Comparison of ENCODE assay signal across 11 cellular contexts in genomic region chr11:2385156-2386151, GRCh38. TPM values are rescaled to one million over a fixed set of nuclear protein-coding genes. Genes with fewer than 3 reads are reported as not detected.
DNase-seq lines count a peak whose midpoint lies in the region; ATAC-seq and TF ChIP-seq lines count a peak whose summit lies in the region.
"Had no signal": no experiment of that assay in that cellular context is flagged by ENCODE, and none has a peak within 500 bp of the region (broad histone marks: within the 10 kb centered on the region; RNA-seq: fewer than 3 reads in every experiment).

No MANE protein-coding gene starts in this region.

- H3K23ac ChIP-seq in mesenchymal stem cell (ENCODE audit: low read length in 2 of 2): no peak overlapping the region

- H2BK120ac ChIP-seq in mesenchymal stem cell (ENCODE audit: low read depth, low read length): no peak overlapping the region

- no peak overlapping the region for H4K91ac ChIP-seq in mesenchymal stem cell (ENCODE audit: low read length)

- H2AFZ ChIP-seq in mesenchymal stem cell (ENCODE audit: low read depth, low read length): no peak overlapping the region

- H3K4me3 Mint-ChIP-seq in T-helper 1 cell treated with Interleukin-12 subunit alpha and Interleukin-12 subunit beta and Interleukin-4 antibody, amounts not matched to agents 30 μg/mL and 1 μg/mL, for 36 hours: peak overlapping the region; percentile 14
- peak overlapping the region; percentile 56 for H3K4me3 Mint-ChIP-seq in endothelial cell (ENCODE audit: unreplicated experiment)

- no peaks in the 10 kb centered on the region for H3K27me3 ChIP-seq in mesenchymal stem cell (ENCODE audit: control insufficient read depth in 1 of 2, insufficient read depth in 1 of 2, low read length in 2 of 2)
- H3K27me3 ChIP-seq in BE2C: no peaks in the 10 kb centered on the region
- H3K27me3 ChIP-seq: left lung had no signal

- H3K9me3 Mint-ChIP-seq in T-helper 1 cell treated with Interleukin-12 subunit alpha and Interleukin-12 subunit beta and Interleukin-4 antibody, amounts not matched to agents 30 μg/mL and 1 μg/mL, for 36 hours: no peaks in the 10 kb centered on the region
- H3K9me3 Mint-ChIP-seq in endothelial cell (ENCODE audit: unreplicated experiment): no peaks in the 10 kb centered on the region

- peaks cover 3% of the 10 kb centered on the region for H3K36me3 Mint-ChIP-seq in T-helper 1 cell treated with Interleukin-12 subunit alpha and Interleukin-12 subunit beta and Interleukin-4 antibody, amounts not matched to agents 30 μg/mL and 1 μg/mL, for 36 hours (ENCODE audit: low read depth)
- H3K36me3 Mint-ChIP-seq in endothelial cell (ENCODE audit: low read depth, unreplicated experiment): peaks cover 4% of the 10 kb centered on the region

- peaks cover 18% of the 10 kb centered on the region for H3K4me1 Mint-ChIP-seq in T-helper 1 cell treated with Interleukin-12 subunit alpha and Interleukin-12 subunit beta and Interleukin-4 antibody, amounts not matched to agents 30 μg/mL and 1 μg/mL, for 36 hours (ENCODE audit: low read depth)
- peaks cover 33% of the 10 kb centered on the region for H3K4me1 Mint-ChIP-seq in endothelial cell (ENCODE audit: unreplicated experiment)

- peak; percentile 23 for ATAC-seq in HG03175 (IDR thresholded peaks at IDR 0.05; ENCODE audit: unreplicated experiment)
- ATAC-seq: left lung had no signal

- H3K4me2 ChIP-seq in mesenchymal stem cell (ENCODE audit: low read length, poor library complexity, severe bottlenecking): no peak overlapping the region

- H3K27me3 Mint-ChIP-seq in T-helper 1 cell treated with Interleukin-12 subunit alpha and Interleukin-12 subunit beta and Interleukin-4 antibody, amounts not matched to agents 30 μg/mL and 1 μg/mL, for 36 hours (ENCODE audit: low read depth): no peaks in the 10 kb centered on the region
- H3K27me3 Mint-ChIP-seq in endothelial cell (ENCODE audit: unreplicated experiment): peaks cover 9% of the 10 kb centered on the region

- 97% methylated on average over 44 of the region's 48 CpGs for whole genome bisulfite sequencing in mesenchymal stem cell

- H2AK5ac ChIP-seq in mesenchymal stem cell (ENCODE audit: low read length, severe bottlenecking): no peak overlapping the region

- no peaks in the 10 kb centered on the region for H3K79me1 ChIP-seq in mesenchymal stem cell (replicated peaks; ENCODE audit: low read length, poor library complexity, severe bottlenecking)

- peak overlapping the region in 1 of 2 experiments; percentile 6 for H3K4me3 ChIP-seq in mesenchymal stem cell (ENCODE audit: insufficient read depth in 1 of 2, low read depth in 1 of 2, low read length in 2 of 2)
- no peak overlapping the region for H3K4me3 ChIP-seq in BE2C (ENCODE audit: low read depth, low read length)
- H3K4me3 ChIP-seq: left lung had no signal

- H3K36me3 ChIP-seq in mesenchymal stem cell (ENCODE audit: control insufficient read depth in 1 of 2, insufficient read depth in 2 of 2, low read depth in 1 of 2, low read length in 2 of 2): peaks cover 30 to 61% of the 10 kb centered on the region in 2 experiments
- H3K36me3 ChIP-seq in BE2C: no peaks in the 10 kb centered on the region; the same call in 1 of the 2 replicates

- H3K4me1 ChIP-seq in mesenchymal stem cell (ENCODE audit: control insufficient read depth, insufficient read depth, low read depth, low read length) (peaks cover 86% of the 10 kb centered on the region), BE2C (peaks cover 3% of the 10 kb centered on the region; the same call in 1 of the 2 replicates)

- no peak overlapping the region for H3K18ac ChIP-seq in mesenchymal stem cell (ENCODE audit: low read depth in 1 of 2, low read length in 2 of 2)

- no peak overlapping the region for H3K9ac ChIP-seq in mesenchymal stem cell (ENCODE audit: low read length)

- H4K8ac ChIP-seq in mesenchymal stem cell (ENCODE audit: low read length): no peak overlapping the region

- no peak overlapping the region for H3K27ac ChIP-seq in mesenchymal stem cell (ENCODE audit: low read length, poor library complexity, severe bottlenecking)
- H3K27ac ChIP-seq: VCaP had no signal

- H3K9me3 ChIP-seq in mesenchymal stem cell (ENCODE audit: control insufficient read depth, low read length): no peaks in the 10 kb centered on the region
- no peaks in the 10 kb centered on the region for H3K9me3 ChIP-seq in BE2C
- H3K9me3 ChIP-seq: left lung had no signal

- no peak overlapping the region for H2BK12ac ChIP-seq in mesenchymal stem cell (ENCODE audit: low read length in 2 of 2)

- no peak overlapping the region for H2BK5ac ChIP-seq in mesenchymal stem cell (ENCODE audit: low read depth, low read length, poor library complexity, severe bottlenecking)

- no peak overlapping the region for H3K4ac ChIP-seq in mesenchymal stem cell (ENCODE audit: low read depth in 1 of 2, low read length in 2 of 2)

- H2BK15ac ChIP-seq in mesenchymal stem cell (ENCODE audit: low read depth, poor library complexity, severe bottlenecking): no peak overlapping the region

- no peak overlapping the region for H3K14ac ChIP-seq in mesenchymal stem cell (ENCODE audit: low read length in 2 of 2)

- TF ChIP-seq CTCF in endothelial cell (IDR thresholded peaks at IDR 0.05; ENCODE audit: unreplicated experiment) (no peak), BE2C (IDR thresholded peaks at IDR 0.05; ENCODE audit: low read depth, low read length) (no peak)

- peak overlapping the region; percentile 49 for H3K27ac Mint-ChIP-seq in T-helper 1 cell treated with Interleukin-12 subunit alpha and Interleukin-12 subunit beta and Interleukin-4 antibody, amounts not matched to agents 30 μg/mL and 1 μg/mL, for 36 hours
- H3K27ac Mint-ChIP-seq in endothelial cell (ENCODE audit: unreplicated experiment): peak overlapping the region; percentile 45

- DNase-seq in T-helper 1 cell: no peak
- DNase-seq in endothelial cell (ENCODE audit: low spot score): no peak
- DNase-seq in superior temporal gyrus (ENCODE audit: extremely low spot score): peak; percentile 16
- no peak for DNase-seq in mesenchymal stem cell
- no peak for DNase-seq in NCI-H2227 treated with DMSO at 0.1 percent for 48 hours (lab: John Stamatoyannopoulos, UW)
- no peak for DNase-seq in BE2C
- DNase-seq: MV-4-11 had no signal

RNA-seq across cellular contexts. Expression of gene CD81, which starts 8.3 kb away (rescaled TPM):
- total RNA-seq in endothelial cell (ENCODE audit: unreplicated experiment): 424 TPM
- polyA plus RNA-seq in mesenchymal stem cell (2013, experiment 1 of 2): 422 TPM
- 433 TPM for polyA plus RNA-seq in mesenchymal stem cell (2013, experiment 2 of 2)
- polyA plus RNA-seq in BE2C (2012; ENCODE audit: insufficient read depth, insufficient read length, low read depth): 739 TPM

RNA-seq across cellular contexts. Expression of gene TSSC4, which starts 15.1 kb away (rescaled TPM):
- 48.4 TPM for total RNA-seq in endothelial cell (ENCODE audit: unreplicated experiment)
- 69.3 TPM for polyA plus RNA-seq in mesenchymal stem cell (2013, experiment 1 of 2)
- polyA plus RNA-seq in mesenchymal stem cell (2013, experiment 2 of 2): 73.7 TPM
- polyA plus RNA-seq in BE2C (2012; ENCODE audit: insufficient read depth, insufficient read length, low read depth): 371 TPM

RNA-seq across cellular contexts. Expression of gene TRPM5, which starts 58.9 kb away (rescaled TPM):
- 0.38 TPM for total RNA-seq in endothelial cell (ENCODE audit: unreplicated experiment)
- polyA plus RNA-seq in mesenchymal stem cell (2013, experiment 1 of 2): not detected
- not detected for polyA plus RNA-seq in mesenchymal stem cell (2013, experiment 2 of 2)
- 0.15 TPM for polyA plus RNA-seq in BE2C (2012; ENCODE audit: insufficient read depth, insufficient read length, low read depth)
- total RNA-seq: left lung had no signal

RNA-seq across cellular contexts. Expression of gene KCNQ1, which starts 59.4 kb away (rescaled TPM):
- 35.3 TPM for total RNA-seq in endothelial cell (ENCODE audit: unreplicated experiment)
- 0.03 TPM for polyA plus RNA-seq in mesenchymal stem cell (2013, experiment 1 of 2)
- 0.03 TPM for polyA plus RNA-seq in mesenchymal stem cell (2013, experiment 2 of 2)
- not detected for polyA plus RNA-seq in BE2C (2012; ENCODE audit: insufficient read depth, insufficient read length, low read depth)
